Comparison of ENCODE assay signal across 13 cellular contexts in genomic region chr19:50344661-50345318, GRCh38. TPM values are rescaled to one million over a fixed set of nuclear protein-coding genes. Genes with fewer than 3 reads are reported as not detected.
DNase-seq lines count a peak whose midpoint lies in the region; ATAC-seq, FAIRE-seq and TF ChIP-seq lines count a peak whose summit lies in the region.
"Had no signal": no experiment of that assay in that cellular context is flagged by ENCODE, and none has a peak within 500 bp of the region (broad histone marks: within the 10 kb centered on the region; RNA-seq: fewer than 3 reads in every experiment).

No MANE protein-coding gene starts in this region.

- peak overlapping the region; percentile 77 for H3K4me3 ChIP-seq in GM06990 (replicated peaks; ENCODE audit: low read depth, low read length)

- DNase-seq in GM06990 (ENCODE audit: extremely low read depth, insufficient read length) (peak; percentile 90), GM19239 (ENCODE audit: insufficient read length, low spot score) (no peak), chondrocyte (ENCODE audit: low spot score) (peak; percentile 59), NCI-H146 treated with DMSO at 0.1 percent for 48 hours (lab: John Stamatoyannopoulos, UW; ENCODE audit: unreplicated experiment) (no peak), DMS79 (lab: John Stamatoyannopoulos, UW) (no peak), epidermal melanocyte (ENCODE audit: insufficient read length, low spot score) (no peak)
- no peak for DNase-seq in central memory CD4-positive, alpha-beta T cell
- DNase-seq: H7 had no signal

- H3K36me3 Mint-ChIP-seq in chondrocyte (ENCODE audit: low read depth) = peaks cover 12% of the 10 kb centered on the region

- H3K36me3 ChIP-seq in GM06990 (ENCODE audit: control insufficient read depth, insufficient read depth, low read length) = no peaks in the 10 kb centered on the region

- TF ChIP-seq CTCF in GM06990 (IDR thresholded peaks at IDR 0.05; ENCODE audit: insufficient read depth, low read length, poor library complexity, severe bottlenecking) (no peak), chondrocyte (IDR thresholded peaks at IDR 0.05) (no peak)

- H3K27ac Mint-ChIP-seq in chondrocyte (ENCODE audit: unreplicated experiment) = no peak overlapping the region
- H3K27ac Mint-ChIP-seq: activated T-helper 2 cell treated with anti-CD3 and anti-CD28 coated beads, Interferon-gamma antibody, Interleukin-2, Interleukin-4, amounts not matched to agents 10 μg/mL and 5 μg/mL and 100 μg/mL, durations not matched to agents 14 hours and 24 hours and 36 hours; progenitor cell of endocrine pancreas had no signal

- H3K9me3 Mint-ChIP-seq in chondrocyte (ENCODE audit: low read depth) = peaks cover 14% of the 10 kb centered on the region

- peaks cover 9% of the 10 kb centered on the region for H3K4me1 Mint-ChIP-seq in chondrocyte (ENCODE audit: low read depth)

- no peaks in the 10 kb centered on the region for H3K27me3 Mint-ChIP-seq in chondrocyte (ENCODE audit: low read depth)
- H3K27me3 Mint-ChIP-seq: progenitor cell of endocrine pancreas had no signal

- H3K27me3 ChIP-seq in GM06990 (replicated peaks; ENCODE audit: control insufficient read depth, insufficient read depth, low read length) = no peaks in the 10 kb centered on the region

- FAIRE-seq in GM19239 (lab: Jason Lieb, UNC) = peak; percentile 97
- FAIRE-seq: endometrium had no signal

- peak; percentile 31 for ATAC-seq in HG03469 (IDR thresholded peaks at IDR 0.05; ENCODE audit: unreplicated experiment)

- H3K4me3 Mint-ChIP-seq in chondrocyte (ENCODE audit: unreplicated experiment) = no peak overlapping the region

RNA-seq across cellular contexts. Expression of gene KCNC3, which starts 15.6 kb away (rescaled TPM):
- total RNA-seq in chondrocyte = 4.9 to 9.3 TPM (median 8.9 TPM) in 3 replicates
- total RNA-seq: M059J had no signal

RNA-seq across cellular contexts. Expression of gene NAPSA, which starts 20.6 kb away (rescaled TPM):
- 0.27 to 0.74 TPM (median 0.55 TPM) in 3 replicates for total RNA-seq in chondrocyte

RNA-seq across cellular contexts. Expression of gene NR1H2, which starts 31.5 kb away (rescaled TPM):
- total RNA-seq in chondrocyte = 47.7 to 48.9 TPM (median 48.3 TPM) in 3 replicates

RNA-seq across cellular contexts. Expression of gene POLD1, which starts 39.4 kb away (rescaled TPM):
- total RNA-seq in chondrocyte = 15.7 to 37.2 TPM (median 15.8 TPM) in 3 replicates

Comparison
In these comparisons a context has a peak if more than half of its experiments do, and no peak if none do; other contexts are left out.
1. DNase-seq: peak in GM06990 (single experiment) and chondrocyte (single experiment); none in GM19239 (single experiment), central memory CD4-positive, alpha-beta T cell (single experiment), NCI-H146 treated with DMSO at 0.1 percent for 48 hours (single experiment), DMS79 (single experiment) and epidermal melanocyte (single experiment).